Comparison of ENCODE assay signal across 8 cellular contexts in genomic region chr17:17824780-17825614, GRCh38. TPM values are rescaled to one million over a fixed set of nuclear protein-coding genes. Genes with fewer than 3 reads are reported as not detected.
A peak's percentile ranks its signal among the peaks of the same experiment; 100 is the strongest.
DNase-seq lines count a peak whose midpoint lies in the region; TF ChIP-seq lines count a peak whose summit lies in the region.

No MANE protein-coding gene starts in this region.

- peaks cover 17% of the 10 kb centered on the region for H3K79me1 ChIP-seq in H9 (ENCODE audit: insufficient read depth, low read depth, low read length, poor library complexity, severe bottlenecking)

- 0 out of 2 replicates have a peak overlapping the region, but pooled peaks have one; percentile 24 for H2BK15ac ChIP-seq in H9 (ENCODE audit: low read depth, low read length)

- TF ChIP-seq POLR2A in sigmoid colon (IDR thresholded peaks at IDR 0.05): no peak

- peak overlapping the region; percentile 49 for H3K18ac ChIP-seq in H9 (ENCODE audit: insufficient read length, low read depth, low read length)

- H4K5ac ChIP-seq in H9 (ENCODE audit: insufficient read length, low read depth, low read length): no peak overlapping the region

- DNase-seq in H9 (peak; percentile 64), SK-N-MC (ENCODE audit: low read depth, low spot score) (no peak), fibroblast of gingiva (ENCODE audit: low read depth) (peak; percentile 51), sigmoid colon (peak; percentile 83), DMS 273 treated with DMSO at 0.1 percent for 48 hours (lab: John Stamatoyannopoulos, UW) (no peak), NOMO-1 treated with DMSO at 0.1 percent for 48 hours (lab: John Stamatoyannopoulos, UW; ENCODE audit: unreplicated experiment) (no peak), DMS153 (lab: John Stamatoyannopoulos, UW) (no peak)
- DNase-seq in activated CD4-positive, alpha-beta T cell treated with anti-CD3 and anti-CD28 coated beads, Interleukin-2, amount 50 U/mL, for 48 hours: no peak

- no peak for TF ChIP-seq EP300 in sigmoid colon (IDR thresholded peaks at IDR 0.05)

- H3K4me1 ChIP-seq in H9 (ENCODE audit: insufficient read depth, low read length) (peaks cover 11% of the 10 kb centered on the region), sigmoid colon (peaks cover 0 to 78% (median 70%) of the 10 kb centered on the region in 4 donors)

- peak overlapping the region; percentile 28 for H3K14ac ChIP-seq in H9 (ENCODE audit: insufficient read depth, low read length)

- H3K4me3 ChIP-seq in SK-N-MC: peak overlapping the region; percentile 36; the same call in 1 of the 2 replicates
- H3K4me3 ChIP-seq in sigmoid colon: peak overlapping the region in 1 of 4 donors; percentile 55

- H2BK12ac ChIP-seq in H9 (ENCODE audit: insufficient read length, low read depth, low read length): no peak overlapping the region

- H3K9me3 ChIP-seq in H9 (ENCODE audit: control insufficient read depth, low read depth, low read length) (no peaks in the 10 kb centered on the region), SK-N-MC (ENCODE audit: low read depth, low read length) (no peaks in the 10 kb centered on the region), sigmoid colon (no peaks in the 10 kb centered on the region)

- H2AFZ ChIP-seq in H9 (ENCODE audit: low read length): no peak overlapping the region

- WGBS in H9 (ENCODE audit: extremely low coverage, insufficient read length, low lambda C conversion rate): no CpG with 5 or more reads among the region's 14 CpGs
- 36 to 49% methylated on average over 14 of the region's 14 CpGs for WGBS in sigmoid colon, 2 donors

- intact Hi-C loops in sigmoid colon (cut with DNase I): no loop called here

- H3K36me3 ChIP-seq in SK-N-MC (ENCODE audit: insufficient read depth, low read length) (peaks cover 11% of the 10 kb centered on the region), sigmoid colon (peaks cover 0 to 7% (median under 1%) of the 10 kb centered on the region in 4 donors)

- H3K27ac Mint-ChIP-seq in H9: peak overlapping the region; percentile 96 to 99 (median 97)

- H3K23me2 ChIP-seq in H9 (ENCODE audit: insufficient read length, low read depth, low read length, poor library complexity, severe bottlenecking): peaks cover 9% of the 10 kb centered on the region

- H4K8ac ChIP-seq in H9 (replicated peaks; ENCODE audit: insufficient read length, low read depth, low read length): no peak overlapping the region

- peaks cover 10% of the 10 kb centered on the region; the same call in 1 of the 2 replicates for H3K79me2 ChIP-seq in H9 (ENCODE audit: insufficient read depth, low read length)

- no peak overlapping the region for H3K4me2 ChIP-seq in H9 (ENCODE audit: insufficient read depth, insufficient read length, low read length)

- H3K27ac ChIP-seq in H9 (ENCODE audit: insufficient read length, low read depth, low read length) (no peak overlapping the region), SK-N-MC (peak overlapping the region; percentile 99), sigmoid colon (peak overlapping the region; percentile 83 to 90 (median 86))

- H3K23ac ChIP-seq in H9 (ENCODE audit: insufficient read length, low read depth, low read length): no peak overlapping the region

- H4K20me1 ChIP-seq in H9 (ENCODE audit: control insufficient read depth, insufficient read depth, insufficient read length): peaks cover 2% of the 10 kb centered on the region

- no peak overlapping the region for H3K56ac ChIP-seq in H9 (ENCODE audit: insufficient read length, low read depth, low read length)

- no peaks in the 10 kb centered on the region for H3K27me3 Mint-ChIP-seq in H9 (ENCODE audit: low read depth)

- H2BK5ac ChIP-seq in H9 (ENCODE audit: insufficient read length, low read length): no peak overlapping the region

- peak overlapping the region; percentile 10 for H4K91ac ChIP-seq in H9 (ENCODE audit: insufficient read length, low read depth, low read length)

- no peak overlapping the region for H2BK20ac ChIP-seq in H9 (ENCODE audit: low read depth, low read length, poor library complexity, severe bottlenecking)

- TF ChIP-seq CTCF in H9 (conservative IDR thresholded peaks at IDR 0.05) (no peak), sigmoid colon (IDR thresholded peaks at IDR 0.05) (no peak)

- no peak overlapping the region for H2BK120ac ChIP-seq in H9 (ENCODE audit: low read depth, low read length, poor library complexity, severe bottlenecking)

- H3K27me3 ChIP-seq in H9 (ENCODE audit: insufficient read depth, low read length) (no peaks in the 10 kb centered on the region), sigmoid colon (no peaks in the 10 kb centered on the region)

- H3K4me1 Mint-ChIP-seq in H9: peaks cover 46 to 72% of the 10 kb centered on the region in 2 experiments

- H2AK5ac ChIP-seq in H9 (ENCODE audit: insufficient read length, low read length): no peak overlapping the region

- H3K9ac ChIP-seq in H9 (ENCODE audit: extremely low read depth, insufficient read length, low read length) (no peak overlapping the region), SK-N-MC (ENCODE audit: insufficient read length) (peak overlapping the region; percentile 78)

- H3K36me3 Mint-ChIP-seq in H9 (ENCODE audit: insufficient read depth in 1 of 3, low read depth in 3 of 3): peaks cover 6 to 31% (median 26%) of the 10 kb centered on the region in 3 experiments

- H3K9me3 Mint-ChIP-seq in H9: no peaks in the 10 kb centered on the region

- peak overlapping the region; percentile 6 to 54; a peak in 4 of 5 replicates for H3K4me3 Mint-ChIP-seq in H9

- no peak overlapping the region for H3K4ac ChIP-seq in H9 (ENCODE audit: low read depth, low read length)

- H3T11ph ChIP-seq in H9 (ENCODE audit: low read length): no peak overlapping the region

RNA-seq across cellular contexts. Expression of gene SREBF1, which starts 11.8 kb away (rescaled TPM):
- total RNA-seq in H9 (2021) (76.2 and 81.9 TPM in 2 replicates), sigmoid colon (10 to 100 TPM; 26.0 to 53.5 (median 43.5) TPM)
- 100 to 1,000 TPM in 1 of 3 donors, 10 to 100 TPM in 2; 10.2 to 172 (median 14.3) TPM for polyA plus RNA-seq in sigmoid colon

Comparison
In these comparisons a context has a peak if more than half of its experiments do, and no peak if none do; other contexts are left out.
1. DNase-seq: peak in H9 (single experiment), fibroblast of gingiva (single experiment) and sigmoid colon (single experiment); none in SK-N-MC (single experiment), DMS 273 treated with DMSO at 0.1 percent for 48 hours (single experiment), NOMO-1 treated with DMSO at 0.1 percent for 48 hours (single experiment), DMS153 (single experiment) and activated CD4-positive, alpha-beta T cell treated with anti-CD3 and anti-CD28 coated beads, Interleukin-2, amount 50 U/mL, for 48 hours (0 of 2).